In genomic region chr9:92324889-92325268, GRCh38 we compare ENCODE assay signal across 8 cellular contexts. TPM values are rescaled to one million over a fixed set of nuclear protein-coding genes. Genes with fewer than 3 reads are reported as not detected.
DNase-seq lines count a peak whose midpoint lies in the region; ATAC-seq, FAIRE-seq and TF ChIP-seq lines count a peak whose summit lies in the region.

No MANE protein-coding gene starts in this region.

- no peaks in the 10 kb centered on the region for H3K27me3 Mint-ChIP-seq in activated T-helper 17 cell treated with anti-CD3 and anti-CD28 coated beads, Interleukin-2, amount 50 U/mL, for 72 hours

- peaks cover 19% of the 10 kb centered on the region for H3K4me1 Mint-ChIP-seq in activated T-helper 17 cell treated with anti-CD3 and anti-CD28 coated beads, Interleukin-2, amount 50 U/mL, for 72 hours

- peak overlapping the region; percentile 91 for H3K4me3 Mint-ChIP-seq in activated T-helper 17 cell treated with anti-CD3 and anti-CD28 coated beads, Interleukin-2, amount 50 U/mL, for 72 hours

- no peak for TF ChIP-seq POLR2A in GM12891 (IDR thresholded peaks at IDR 0.05; ENCODE audit: low read depth, low read length)

- no peaks in the 10 kb centered on the region for H3K9me3 ChIP-seq in DND-41 (ENCODE audit: insufficient read depth, low read length, severe bottlenecking)
- no peaks in the 10 kb centered on the region for H3K9me3 ChIP-seq in small intestine (ENCODE audit: control insufficient read depth, low read depth)

- H3K36me3 Mint-ChIP-seq in activated T-helper 17 cell treated with anti-CD3 and anti-CD28 coated beads, Interleukin-2, amount 50 U/mL, for 72 hours (ENCODE audit: low read depth): peaks cover 57% of the 10 kb centered on the region

- peak overlapping the region; percentile 85 to 96 for H3K4me3 ChIP-seq in DND-41 (ENCODE audit: low read depth in 1 of 2, low read length in 2 of 2)
- H3K4me3 ChIP-seq in small intestine (ENCODE audit: low read depth in 1 of 2, low read length in 2 of 2): peak overlapping the region; percentile 68 to 73

- DNase-seq in DND-41 (no peak), hepatic stellate cell (ENCODE audit: low spot score) (peak; percentile 49), small intestine (no peak), GM12891 (ENCODE audit: insufficient read length, low spot score) (no peak), RCC 7860 (ENCODE audit: low spot score) (no peak), inferior parietal cortex (ENCODE audit: extremely low spot score) (no peak)

- H2AFZ ChIP-seq in DND-41 (ENCODE audit: low read depth, low read length): peak overlapping the region; percentile 94

- no peak for TF ChIP-seq CTCF in DND-41 (IDR thresholded peaks at IDR 0.05; ENCODE audit: borderline replicate concordance, extremely low read depth, low read length, poor library complexity, severe bottlenecking)

- peak overlapping the region; percentile 96 for H3K27ac Mint-ChIP-seq in activated T-helper 17 cell treated with anti-CD3 and anti-CD28 coated beads, Interleukin-2, amount 50 U/mL, for 72 hours

- H3K4me2 ChIP-seq in DND-41 (ENCODE audit: insufficient read depth, low read length): peak overlapping the region; percentile 97

- H4K20me1 ChIP-seq in DND-41 (ENCODE audit: insufficient read depth, low read length): no peaks in the 10 kb centered on the region; the same call in 1 of the 2 replicates

- H3K79me2 ChIP-seq in DND-41 (ENCODE audit: insufficient read depth, low read length): peaks cover 69% of the 10 kb centered on the region

- H3K36me3 ChIP-seq in DND-41 (ENCODE audit: insufficient read depth, low read length) (peaks cover 32% of the 10 kb centered on the region), small intestine (ENCODE audit: control insufficient read depth in 2 of 2, insufficient read depth in 2 of 2, low read length in 2 of 2) (peaks cover under 1 to 5% of the 10 kb centered on the region in 2 donors)

- H3K9me3 Mint-ChIP-seq in activated T-helper 17 cell treated with anti-CD3 and anti-CD28 coated beads, Interleukin-2, amount 50 U/mL, for 72 hours: no peaks in the 10 kb centered on the region

- peaks cover 41% of the 10 kb centered on the region for H3K4me1 ChIP-seq in DND-41 (ENCODE audit: insufficient read depth, low read length)
- peaks cover 0 to 8% of the 10 kb centered on the region in 2 donors for H3K4me1 ChIP-seq in small intestine (ENCODE audit: control insufficient read depth in 2 of 2, insufficient read depth in 1 of 2, low read depth in 1 of 2, low read length in 1 of 2)

- H3K27ac ChIP-seq in DND-41 (ENCODE audit: low read length) (peak overlapping the region; percentile 96), small intestine (ENCODE audit: low read depth in 1 of 2, low read length in 1 of 2) (peak overlapping the region; percentile 88 to 99)

- FAIRE-seq in small intestine (lab: Jason Lieb, UNC) (no peak), GM12891 (lab: Jason Lieb, UNC) (no peak), RCC 7860 (lab: Jason Lieb, UNC) (no peak)

- H3K9ac ChIP-seq in DND-41 (ENCODE audit: low read depth, low read length): peak overlapping the region; percentile 84

- H3K27me3 ChIP-seq in DND-41 (ENCODE audit: insufficient read depth, low read length, poor library complexity) (no peaks in the 10 kb centered on the region), small intestine (ENCODE audit: control insufficient read depth in 2 of 2, insufficient read depth in 2 of 2, low read length in 2 of 2) (no peaks in the 10 kb centered on the region)

- ATAC-seq in DND-41 (ENCODE audit: insufficient read depth, low read depth): peak; percentile 19
- ATAC-seq in HG02588 (IDR thresholded peaks at IDR 0.05; ENCODE audit: unreplicated experiment): peak; percentile 9
- peak; percentile 40 for ATAC-seq in activated T-helper 17 cell treated with anti-CD3 and anti-CD28 coated beads, Interleukin-2, amount 50 U/mL, for 72 hours (replicated peaks)

- WGBS in small intestine, 3 donors: 0% methylated on average over 12 of the region's 12 CpGs

TF ChIP-seq in GM12891, 5 proteins besides CTCF, POLR2A, EP300 and RAD21:
- no peak for TF ChIP-seq TAF1 (IDR thresholded peaks at IDR 0.05; ENCODE audit: low read depth, low read length)
- no peak for TF ChIP-seq SPI1 (IDR thresholded peaks at IDR 0.05; ENCODE audit: low read depth, low read length)
- no peak for TF ChIP-seq POLR2AphosphoS5 (IDR thresholded peaks at IDR 0.05; ENCODE audit: low read depth, low read length)
- TF ChIP-seq POU2F2 (IDR thresholded peaks at IDR 0.05; ENCODE audit: low read depth, low read length): no peak
- TF ChIP-seq PAX5 (IDR thresholded peaks at IDR 0.05; ENCODE audit: insufficient read depth, low read length, severe bottlenecking): no peak

RNA-seq across cellular contexts. Expression of gene NOL8, which starts 0.3 kb away (rescaled TPM):
- total RNA-seq in activated T-helper 17 cell treated with anti-CD3 and anti-CD28 coated beads, Interleukin-2, amount 50 U/mL, for 72 hours: 10 to 100 TPM; 62.3 to 62.7 TPM
- 10 to 100 TPM; 11.3 to 14.8 (median 11.4) TPM for polyA plus RNA-seq in small intestine
- polyA plus RNA-seq in GM12891 (2012; ENCODE audit: low read depth, missing spikeins): 19.0 TPM

RNA-seq across cellular contexts. Expression of gene CENPP, which starts 0.9 kb away (rescaled TPM):
- total RNA-seq in activated T-helper 17 cell treated with anti-CD3 and anti-CD28 coated beads, Interleukin-2, amount 50 U/mL, for 72 hours: 10 to 100 TPM; 19.3 to 31.5 TPM
- polyA plus RNA-seq in small intestine: 1 to 10 TPM in 1 of 3 donors, under 1 TPM in 2; 0.22 to 3.3 (median 0.81) TPM
- 12.0 TPM for polyA plus RNA-seq in GM12891 (2012; ENCODE audit: low read depth, missing spikeins)

RNA-seq across cellular contexts. Expression of gene IARS1, which starts 31.4 kb away (rescaled TPM):
- 100 to 1,000 TPM; 130 to 206 TPM for total RNA-seq in activated T-helper 17 cell treated with anti-CD3 and anti-CD28 coated beads, Interleukin-2, amount 50 U/mL, for 72 hours
- 10 to 100 TPM in 1 of 3 donors, 1 to 10 TPM in 2; 5.1 to 47.3 (median 9.5) TPM for polyA plus RNA-seq in small intestine
- 65.2 TPM for polyA plus RNA-seq in GM12891 (2012; ENCODE audit: low read depth, missing spikeins)
